ENCODE assay signal across 17 cellular contexts in the genomic region with DNA sequence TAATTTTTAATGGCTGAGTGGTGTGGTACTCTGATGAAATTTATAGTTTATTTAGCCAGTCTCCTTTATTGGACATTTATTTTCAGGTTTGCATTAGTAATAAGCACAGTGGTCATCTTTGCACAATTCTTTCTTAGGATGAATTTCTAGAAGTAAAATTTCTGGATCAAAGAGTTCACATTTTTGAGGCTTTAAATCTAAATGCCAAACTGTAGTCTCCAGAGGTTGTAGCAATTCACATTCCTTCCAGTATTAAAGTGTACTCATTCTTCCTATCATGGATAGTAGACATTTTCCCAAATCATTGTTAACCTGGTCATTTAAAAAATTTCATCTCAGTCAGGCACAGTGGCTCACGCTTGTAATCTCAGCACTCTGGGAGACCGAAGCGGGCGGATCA.
"Had no signal": no experiment of that assay in that cellular context is flagged by ENCODE, and none has a peak within 500 bp of the region (broad histone marks: within the 10 kb centered on the region; RNA-seq: fewer than 3 reads in every experiment).

No MANE protein-coding gene starts in this region.

- H3K4me3 ChIP-seq: skin epidermis had no signal

- DNase-seq: activated CD4-positive, alpha-beta T cell treated with anti-CD3 and anti-CD28 coated beads for 4 hours; activated CD8-positive, alpha-beta memory T cell treated with anti-CD3 and anti-CD28 coated beads, Interleukin-2, amount 50 U/mL, for 4 hours; activated CD8-positive, alpha-beta T cell treated with anti-CD3 and anti-CD28 coated beads, Interleukin-2, amount 10 ng/mL, durations not matched to agents 7 days and 5 days; activated effector memory CD4-positive, alpha-beta T cell treated with anti-CD3 and anti-CD28 coated beads, Interleukin-2, amount 50 U/mL, for 16 hours; activated T-cell treated with anti-CD3 and anti-CD28 coated beads, Interleukin-2, amount 50 U/mL, for 48 hours; amygdala; cerebellar nuclear complex; dermis blood vessel endothelial cell; effector memory CD8-positive, alpha-beta T cell; mesenchymal stem cell; naive thymus-derived CD8-positive, alpha-beta T cell; stimulated activated CD4-positive, alpha-beta T cell treated with anti-CD3 and anti-CD28 coated beads, Interleukin-15, amount 100 ng/mL, for 24 hours; stimulated activated CD4-positive, alpha-beta T cell treated with anti-CD3 and anti-CD28 coated beads, Interleukin-4, amount 100 ng/mL, for 1 hour; stimulated activated naive CD4-positive, alpha-beta T cell treated with Interleukin-2 at 50 U/mL for 16 hours; trophoblast cell had no signal

- ATAC-seq: activated CD8-positive, alpha-beta T cell treated with anti-CD3 and anti-CD28 coated beads, Interleukin-2, amount 10 ng/mL, durations not matched to agents 7 days and 5 days; activated naive CD4-positive, alpha-beta T cell treated with anti-CD3 and anti-CD28 coated beads, Interleukin-2, amount 50 U/mL, for 72 hours; effector memory CD8-positive, alpha-beta T cell; naive thymus-derived CD8-positive, alpha-beta T cell had no signal

- H3K27ac ChIP-seq: skin epidermis had no signal
